ENCODE assay signal across 1 cellular context in the genomic region with DNA sequence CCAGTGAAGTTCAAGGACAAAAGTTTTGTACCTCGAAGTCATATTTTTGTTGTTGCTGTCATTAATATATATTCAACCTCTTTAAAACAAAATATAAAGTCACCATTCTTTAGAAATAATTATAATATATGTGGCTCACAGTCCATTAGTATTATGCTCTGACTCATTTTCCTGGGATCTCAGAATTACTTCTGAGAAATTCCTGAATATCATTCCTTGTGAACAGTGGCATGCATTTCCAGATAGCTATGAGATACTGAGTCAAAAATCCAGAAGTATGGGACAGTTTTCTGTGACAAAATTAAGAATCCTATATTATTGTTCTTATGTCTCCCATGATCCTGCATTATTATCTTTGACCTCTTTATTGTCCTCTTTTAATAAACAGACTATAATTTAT.
TF ChIP-seq lines count a peak whose summit lies in the region.

No MANE protein-coding gene starts in this region.

TF ChIP-seq in endothelial cell of umbilical vein, 7 proteins besides CTCF, POLR2A, EP300 and RAD21:
- TF ChIP-seq FOS (IDR thresholded peaks at IDR 0.05; ENCODE audit: borderline replicate concordance, insufficient read depth, low read length) (peak; percentile 5), GATA2 (IDR thresholded peaks at IDR 0.05; ENCODE audit: insufficient read depth, insufficient read length, low read depth, low read length) (no peak), POLR2AphosphoS5 (IDR thresholded peaks at IDR 0.05; ENCODE audit: insufficient read depth, low read depth, low read length) (no peak)
